Comparison of ENCODE assay signal across 9 cellular contexts in genomic region chr2:14634223-14634884, GRCh38. TPM values are rescaled to one million over a fixed set of nuclear protein-coding genes. Genes with fewer than 3 reads are reported as not detected.
DNase-seq lines count a peak whose midpoint lies in the region; ATAC-seq and TF ChIP-seq lines count a peak whose summit lies in the region.
"Had no signal": no experiment of that assay in that cellular context is flagged by ENCODE, and none has a peak within 500 bp of the region (broad histone marks: within the 10 kb centered on the region; RNA-seq: fewer than 3 reads in every experiment).

No MANE protein-coding gene starts in this region.

- H3K4me1 ChIP-seq in osteoblast (ENCODE audit: insufficient read depth, low read length) = peaks cover 8% of the 10 kb centered on the region
- H3K4me1 ChIP-seq in effector memory CD4-positive, alpha-beta T cell (ENCODE audit: control insufficient read depth, insufficient read depth, low read length, poor library complexity, severe bottlenecking) = no peaks in the 10 kb centered on the region

- H4K20me1 ChIP-seq in osteoblast (ENCODE audit: insufficient read depth, low read length) = no peaks in the 10 kb centered on the region

- H3K27ac ChIP-seq in osteoblast (ENCODE audit: low read depth, low read length) = no peak overlapping the region
- no peak overlapping the region for H3K27ac ChIP-seq in effector memory CD4-positive, alpha-beta T cell (ENCODE audit: insufficient read depth, low read length, poor library complexity, severe bottlenecking)

- no peaks in the 10 kb centered on the region for H3K9me3 ChIP-seq in osteoblast (ENCODE audit: low read depth, low read length)
- no peaks in the 10 kb centered on the region for H3K9me3 ChIP-seq in effector memory CD4-positive, alpha-beta T cell (ENCODE audit: control insufficient read depth, low read length)

- no peak for TF ChIP-seq CTCF in WTC11 (IDR thresholded peaks at IDR 0.05)
- peak; percentile 48 for TF ChIP-seq CTCF in osteoblast (IDR thresholded peaks at IDR 0.05; ENCODE audit: extremely low read depth, low read depth, low read length)

- H3K27me3 Mint-ChIP-seq in WTC11 (ENCODE audit: low read depth) = peaks cover 81% of the 10 kb centered on the region

- CTCF ChIA-PET in WTC11 (lab: Charles Lee) = interaction anchor here (0.5 to 2.9 kb wide), 24 partner anchors 9 to 1053 kb away, joined by 3 to 14 read pairs (median 4); no protein-coding TSS in a partner anchor

- H3K4me3 Mint-ChIP-seq in WTC11 = peak overlapping the region; percentile 79
- H3K4me3 Mint-ChIP-seq: activated naive CD4-positive, alpha-beta T cell treated with anti-CD3 and anti-CD28 coated beads, Interleukin-2, amount 50 U/mL, for 24 hours had no signal

- H3K27me3 ChIP-seq in osteoblast (ENCODE audit: insufficient read depth, low read length) = peaks cover 54% of the 10 kb centered on the region
- H3K27me3 ChIP-seq in effector memory CD4-positive, alpha-beta T cell (replicated peaks; ENCODE audit: control insufficient read depth, insufficient read depth, low read length, poor library complexity, severe bottlenecking) = no peaks in the 10 kb centered on the region

- H3K4me2 ChIP-seq in osteoblast (ENCODE audit: insufficient read depth, low read length) = peak overlapping the region; percentile 82

- no peaks in the 10 kb centered on the region for H3K9me3 Mint-ChIP-seq in WTC11

- peak overlapping the region; percentile 67 for H3K4me3 ChIP-seq in osteoblast (ENCODE audit: insufficient read depth, low read length)
- H3K4me3 ChIP-seq in effector memory CD4-positive, alpha-beta T cell (ENCODE audit: insufficient read depth, low read depth, low read length, poor library complexity, severe bottlenecking) = no peak overlapping the region

- no peak overlapping the region for H3K27ac Mint-ChIP-seq in WTC11
- H3K27ac Mint-ChIP-seq: activated naive CD4-positive, alpha-beta T cell treated with anti-CD3 and anti-CD28 coated beads, Interleukin-2, amount 50 U/mL, for 24 hours had no signal

- no peaks in the 10 kb centered on the region for H3K79me2 ChIP-seq in osteoblast (ENCODE audit: insufficient read depth, low read length)

- DNase-seq in stimulated activated CD4-positive, alpha-beta T cell treated with anti-CD3 and anti-CD28 coated beads, Interleukin-4, amount 100 ng/mL, for 1 hour = peak; percentile 9
- no peak for DNase-seq in stimulated activated CD4-positive, alpha-beta T cell treated with anti-CD3 and anti-CD28 coated beads, Interleukin-12 subunit alpha, Interleukin-12 subunit beta, amount 100 ng/mL, for 4 hours
- DNase-seq in NCI-H1092 treated with DMSO at 0.1 percent for 48 hours (lab: John Stamatoyannopoulos, UW) (peak; percentile 70), WTC11 (ENCODE audit: low spot score) (peak; percentile 86), Right ventricle myocardium superior (peak; percentile 85), osteoblast (ENCODE audit: insufficient read length, low spot score, missing footprints) (peak; percentile 98), cortex of kidney (lab: John Stamatoyannopoulos, UW) (no peak)
- no peak for DNase-seq in effector memory CD4-positive, alpha-beta T cell

- ATAC-seq in WTC11 = peak; percentile 38
- peak; percentile 86 for ATAC-seq in Right ventricle myocardium superior (ENCODE audit: poor library complexity)

- peak overlapping the region; percentile 84 for H2AFZ ChIP-seq in osteoblast (ENCODE audit: low read length)

- POLR2A ChIA-PET in WTC11 (lab: Charles Lee) = no interaction called here

- no peaks in the 10 kb centered on the region for H3K36me3 Mint-ChIP-seq in WTC11

- H3K4me1 Mint-ChIP-seq in WTC11 = peaks cover 28% of the 10 kb centered on the region
- H3K4me1 Mint-ChIP-seq: activated naive CD4-positive, alpha-beta T cell treated with anti-CD3 and anti-CD28 coated beads, Interleukin-2, amount 50 U/mL, for 24 hours had no signal

- no peaks in the 10 kb centered on the region for H3K36me3 ChIP-seq in osteoblast (ENCODE audit: insufficient read depth, low read length)
- H3K36me3 ChIP-seq in effector memory CD4-positive, alpha-beta T cell (ENCODE audit: control insufficient read depth, insufficient read depth, low read length) = no peaks in the 10 kb centered on the region

- intact Hi-C loops in Right ventricle myocardium superior (cut with DNase I) = no loop called here

TF ChIP-seq in WTC11, 78 proteins besides CTCF, POLR2A, EP300 and RAD21 (continues in another document):
- TF ChIP-seq JAZF1 (CRISPR knock-in tag; IDR thresholded peaks at IDR 0.05) = no peak
- no peak for TF ChIP-seq PRDM15 (CRISPR knock-in tag; IDR thresholded peaks at IDR 0.05)
- TF ChIP-seq E2F4 (CRISPR knock-in tag; IDR thresholded peaks at IDR 0.05; ENCODE audit: borderline replicate concordance, low read depth) = no peak
- TF ChIP-seq USF2 (CRISPR knock-in tag; IDR thresholded peaks at IDR 0.05) = 0 out of 2 replicates have a peak, but pooled peaks have one; percentile 4
- TF ChIP-seq ZNF263 (CRISPR knock-in tag; IDR thresholded peaks at IDR 0.05; ENCODE audit: low read depth) = peak; percentile 47; the same call in 1 of the 2 replicates
- TF ChIP-seq ETV6 (CRISPR knock-in tag; IDR thresholded peaks at IDR 0.05) = peak; percentile 38; the same call in 1 of the 2 replicates

RNA-seq across cellular contexts. Expression of gene LRATD1, which starts 1.8 kb away (rescaled TPM):
- total RNA-seq in WTC11 (2021) (2.3 to 3.0 TPM (median 2.5 TPM) in 3 replicates), Right ventricle myocardium superior (3.0 TPM), osteoblast (5.8 and 10.0 TPM in 2 replicates)

Comparison
In these comparisons a context has a peak if more than half of its experiments do, and no peak if none do; other contexts are left out.
1. DNase-seq: peak in stimulated activated CD4-positive, alpha-beta T cell treated with anti-CD3 and anti-CD28 coated beads, Interleukin-4, amount 100 ng/mL, for 1 hour (single experiment), NCI-H1092 treated with DMSO at 0.1 percent for 48 hours (single experiment), WTC11 (single experiment), Right ventricle myocardium superior (single experiment) and osteoblast (single experiment); none in stimulated activated CD4-positive, alpha-beta T cell treated with anti-CD3 and anti-CD28 coated beads, Interleukin-12 subunit alpha, Interleukin-12 subunit beta, amount 100 ng/mL, for 4 hours (single experiment), effector memory CD4-positive, alpha-beta T cell (0 of 3) and cortex of kidney (single experiment).